In genomic region chr7:16647435-16647960, GRCh38 we compare ENCODE assay signal across 9 cellular contexts. TPM values are rescaled to one million over a fixed set of nuclear protein-coding genes. Genes with fewer than 3 reads are reported as not detected.
DNase-seq lines count a peak whose midpoint lies in the region; TF ChIP-seq lines count a peak whose summit lies in the region.
"Had no signal": no experiment of that assay in that cellular context is flagged by ENCODE, and none has a peak within 500 bp of the region (broad histone marks: within the 10 kb centered on the region; RNA-seq: fewer than 3 reads in every experiment).

No MANE protein-coding gene starts in this region.

- peak overlapping the region; percentile 6 for H3K27ac ChIP-seq in epithelial cell of prostate

- no peaks in the 10 kb centered on the region for H3K27me3 ChIP-seq in skeletal muscle satellite cell (ENCODE audit: control insufficient read depth, insufficient read depth, low read length)

- no peaks in the 10 kb centered on the region for H3K9me3 ChIP-seq in skeletal muscle satellite cell (replicated peaks; ENCODE audit: low read length)

- no peak for TF ChIP-seq CTCF in GM13977 (IDR thresholded peaks at IDR 0.05; ENCODE audit: extremely low read depth, insufficient read depth, missing control alignments)

- peaks cover 32% of the 10 kb centered on the region for H3K4me1 ChIP-seq in skeletal muscle satellite cell (ENCODE audit: control insufficient read depth, insufficient read depth, low read length)

- H3K9ac ChIP-seq in skeletal muscle satellite cell (ENCODE audit: low read depth, low read length) = no peak overlapping the region

- H3K4me2 ChIP-seq in skeletal muscle satellite cell (ENCODE audit: low read length) = peak overlapping the region; percentile 84

- DNase-seq in NCI-H2196 (lab: John Stamatoyannopoulos, UW; ENCODE audit: unreplicated experiment) (peak; percentile 22), NCI-H2196 treated with DMSO at 0.1 percent for 48 hours (lab: John Stamatoyannopoulos, UW; ENCODE audit: unreplicated experiment) (no peak), RKO (ENCODE audit: low spot score) (peak; percentile 55), epithelial cell of prostate (ENCODE audit: low read depth, low spot score) (no peak), EL (no peak), NCI-H510A treated with DMSO at 0.1 percent for 48 hours (lab: John Stamatoyannopoulos, UW) (no peak), GM13977 (ENCODE audit: low spot score) (no peak)
- DNase-seq: effector memory CD4-positive, alpha-beta T cell had no signal

- H3K4me3 ChIP-seq in skeletal muscle satellite cell (ENCODE audit: low read length) = peak overlapping the region; percentile 97

- no peaks in the 10 kb centered on the region for H3K36me3 ChIP-seq in skeletal muscle satellite cell (ENCODE audit: insufficient read depth, low read length)

- in situ Hi-C loops in GM13977 (cut with MboI; ENCODE audit: low pct_unique_long_range_greater_than_20kb, low sequenced_read_pairs, unreplicated experiment) = no loop called here

RNA-seq across cellular contexts. Expression of gene BZW2, which starts 1.5 kb away (rescaled TPM):
- total RNA-seq in skeletal muscle satellite cell (2012; rRNA removed) = 87.4 and 106 TPM in 2 replicates

RNA-seq across cellular contexts. Expression of gene ANKMY2, which starts 1.9 kb away (rescaled TPM):
- 14.0 and 14.7 TPM in 2 replicates for total RNA-seq in skeletal muscle satellite cell (2012; rRNA removed)

Comparison
In these comparisons a context has a peak if more than half of its experiments do, and no peak if none do; other contexts are left out.
1. DNase-seq: peak in NCI-H2196 (single experiment) and RKO (single experiment); none in NCI-H2196 treated with DMSO at 0.1 percent for 48 hours (single experiment), epithelial cell of prostate (single experiment), EL (single experiment), NCI-H510A treated with DMSO at 0.1 percent for 48 hours (single experiment) and GM13977 (single experiment).